In the genomic region with DNA sequence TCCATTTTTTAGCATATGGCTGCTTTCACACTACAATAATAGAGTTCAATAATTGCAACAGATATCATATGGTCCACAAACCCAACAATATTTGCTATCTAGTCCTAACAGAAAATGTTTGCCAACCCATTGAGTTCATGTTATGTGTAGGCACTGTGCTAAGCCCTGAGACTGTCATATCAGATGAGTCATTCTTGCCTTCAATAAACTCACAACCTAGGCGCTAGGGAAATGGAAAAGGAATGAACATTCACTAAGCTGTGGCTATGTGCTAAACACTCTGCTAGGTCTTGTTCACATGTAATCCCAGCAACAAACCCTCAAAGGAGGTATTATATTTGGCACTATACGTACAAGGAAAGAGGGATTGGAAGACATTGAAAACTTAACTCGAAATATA, we compare ENCODE assay signal across 24 cellular contexts. TPM values are rescaled to one million over a fixed set of nuclear protein-coding genes. Genes with fewer than 3 reads are reported as not detected.
"Had no signal": no experiment of that assay in that cellular context is flagged by ENCODE, and none has a peak within 500 bp of the region (broad histone marks: within the 10 kb centered on the region; RNA-seq: fewer than 3 reads in every experiment).

No MANE protein-coding gene starts in this region.

- H3K9me3 Mint-ChIP-seq: activated T-cell treated with anti-CD3 and anti-CD28 coated beads, Interleukin-2, amount 50 U/mL, for 4 hours; central memory CD8-positive, alpha-beta T cell; T-cell had no signal

- DNase-seq: activated CD4-positive, alpha-beta T cell treated with anti-CD3 and anti-CD28 coated beads for 4 hours; activated naive CD4-positive, alpha-beta T cell treated with Interleukin-2 at 50 U/mL for 16 hours; activated T-cell treated with anti-CD3 and anti-CD28 coated beads, Interleukin-2, amount 50 U/mL, for 4 hours; amniotic stem cell; cortex of kidney; effector CD8-positive, alpha-beta T cell; heart right ventricle; islet precursor cell; left ventricle myocardium superior; mesenchymal stem cell; sigmoid colon; stimulated activated CD4-positive, alpha-beta T cell treated with anti-CD3 and anti-CD28 coated beads, Interleukin-2, amount 100 ng/mL, for 24 hours; stomach; T-cell; T1000; tibial artery; WERI-Rb-1 had no signal

- H3K4me1 Mint-ChIP-seq: brain; central memory CD8-positive, alpha-beta T cell; neural crest cell; T-cell had no signal

- H3K27ac Mint-ChIP-seq: brain, T-cell had no signal

- H3K4me3 Mint-ChIP-seq: activated T-cell treated with anti-CD3 and anti-CD28 coated beads, Interleukin-2, amount 50 U/mL, for 4 hours; brain; central memory CD8-positive, alpha-beta T cell; neural crest cell; T-cell had no signal

- H3K36me3 Mint-ChIP-seq: brain had no signal

- ATAC-seq: activated T-cell treated with anti-CD3 and anti-CD28 coated beads, Interleukin-2, amount 50 U/mL, for 4 hours; heart right ventricle; left ventricle myocardium superior; T-cell had no signal

RNA-seq across cellular contexts. Expression of gene TIMD4, which starts 8.4 kb away (rescaled TPM):
- total RNA-seq: fibroblast of lung, left ventricle myocardium superior, neural crest cell, osteocyte, pulmonary artery endothelial cell, vagina had no signal
